In the genomic region with DNA sequence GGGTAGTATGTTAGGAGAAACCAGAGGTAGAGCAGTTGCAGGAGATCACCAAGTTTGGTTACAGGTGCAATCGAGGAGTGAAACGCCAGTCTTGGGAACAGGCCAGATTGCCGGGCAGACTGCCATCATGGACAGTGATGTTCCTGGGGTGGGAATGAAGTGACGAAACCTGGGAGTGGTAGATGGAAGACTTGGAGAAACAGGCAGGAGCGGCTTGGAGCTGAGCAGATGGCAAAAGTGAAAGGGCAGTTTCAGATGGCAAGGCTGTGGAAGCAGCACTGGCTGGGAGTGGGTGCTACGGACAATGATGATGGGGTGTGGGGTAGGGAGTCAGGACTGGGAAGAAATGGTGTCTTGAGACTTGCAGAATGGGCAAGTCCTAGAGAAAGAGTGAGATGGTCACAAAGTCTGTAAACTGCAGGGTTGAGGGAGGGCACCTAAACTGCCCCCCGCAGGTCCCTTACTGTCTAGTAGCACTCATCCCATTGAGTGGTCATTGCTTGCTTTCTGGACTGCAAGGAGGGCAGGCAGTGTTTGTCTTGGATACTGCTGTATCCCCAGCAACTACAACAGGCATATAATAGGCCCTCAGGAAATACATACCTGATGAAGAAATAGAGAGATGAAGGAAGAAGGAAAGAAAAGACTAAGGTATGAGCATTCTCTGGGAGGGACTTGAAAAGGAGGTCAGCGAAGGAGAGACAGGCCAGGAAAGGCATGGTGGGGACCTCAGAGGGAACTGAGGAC, we compare ENCODE assay signal across 12 cellular contexts. TPM values are rescaled to one million over a fixed set of nuclear protein-coding genes. Genes with fewer than 3 reads are reported as not detected.
DNase-seq lines count a peak whose midpoint lies in the region; ATAC-seq, FAIRE-seq and TF ChIP-seq lines count a peak whose summit lies in the region.
"Had no signal": no experiment of that assay in that cellular context is flagged by ENCODE, and none has a peak within 500 bp of the region (broad histone marks: within the 10 kb centered on the region; RNA-seq: fewer than 3 reads in every experiment).

No MANE protein-coding gene starts in this region.

- intact Hi-C loops in heart right ventricle (cut with DNase I) = no loop called here
- intact Hi-C loops in activated T-helper 1 cell treated with anti-CD3 and anti-CD28 coated beads, Interleukin-12 subunit alpha, Interleukin-12 subunit beta, Interleukin-2, Interleukin-4 antibody, amounts not matched to agents 30 ng/mL and 10 ng/mL and 1 ng/mL, durations not matched to agents 14 hours and 24 hours and 36 hours (cut with micrococcal nuclease) = no loop called here

- no peak overlapping the region for H3K4me3 Mint-ChIP-seq in activated T-helper 1 cell treated with anti-CD3 and anti-CD28 coated beads, Interleukin-12 subunit alpha, Interleukin-12 subunit beta, Interleukin-2, Interleukin-4 antibody, amounts not matched to agents 30 ng/mL and 10 ng/mL and 1 ng/mL, durations not matched to agents 14 hours and 24 hours and 36 hours
- H3K4me3 Mint-ChIP-seq: T-helper 1 cell treated with Interleukin-12 subunit alpha and Interleukin-12 subunit beta and Interleukin-4 antibody, amounts not matched to agents 30 μg/mL and 1 μg/mL, for 36 hours had no signal

- no peaks in the 10 kb centered on the region for H3K9me3 Mint-ChIP-seq in activated T-helper 1 cell treated with anti-CD3 and anti-CD28 coated beads, Interleukin-12 subunit alpha, Interleukin-12 subunit beta, Interleukin-2, Interleukin-4 antibody, amounts not matched to agents 30 ng/mL and 10 ng/mL and 1 ng/mL, durations not matched to agents 14 hours and 24 hours and 36 hours
- H3K9me3 Mint-ChIP-seq: T-helper 1 cell treated with Interleukin-12 subunit alpha and Interleukin-12 subunit beta and Interleukin-4 antibody, amounts not matched to agents 30 μg/mL and 1 μg/mL, for 36 hours had no signal

- H3K4me1 ChIP-seq in GM23248 (ENCODE audit: insufficient read depth) = peaks cover 15% of the 10 kb centered on the region
- H3K4me1 ChIP-seq in heart right ventricle = peaks cover 0 to 9% (median 0%) of the 10 kb centered on the region in 9 donors

- H3K4me1 Mint-ChIP-seq in activated T-helper 1 cell treated with anti-CD3 and anti-CD28 coated beads, Interleukin-12 subunit alpha, Interleukin-12 subunit beta, Interleukin-2, Interleukin-4 antibody, amounts not matched to agents 30 ng/mL and 10 ng/mL and 1 ng/mL, durations not matched to agents 14 hours and 24 hours and 36 hours (ENCODE audit: low read depth) = no peaks in the 10 kb centered on the region

- 66 to 72% methylated on average over 7 to 8 of the region's 8 CpGs for WGBS in GM23248 (ENCODE audit: low coverage in 1 of 2, low lambda C conversion rate in 2 of 2, missing lambda C conversion rate in 2 of 2), 2 experiments
- 49 to 53% methylated on average over 8 of the region's 8 CpGs for WGBS in heart right ventricle, 2 donors

- no peak overlapping the region for H3K4me3 ChIP-seq in GM23248
- no peak overlapping the region for H3K4me3 ChIP-seq in heart right ventricle
- no peak overlapping the region for H3K4me3 ChIP-seq in skeletal muscle cell (ENCODE audit: low read depth, low read length)
- H3K4me3 ChIP-seq: coronary artery had no signal

- H3K9me3 ChIP-seq in GM23248 (ENCODE audit: low read depth) = no peaks in the 10 kb centered on the region
- no peaks in the 10 kb centered on the region for H3K9me3 ChIP-seq in heart right ventricle

- POLR2A ChIA-PET in RWPE1 (lab: Yijun Ruan, JAX; ENCODE audit: low non-redundant PET) = interaction anchor here (0.6 kb wide), 1 partner anchor 31 kb away, joined by 4 read pairs; no protein-coding TSS in a partner anchor

- ATAC-seq in heart right ventricle = peak in 6 of 8 donors; percentile 38 to 77 (median 64)

- FAIRE-seq in RCC 7860 (lab: Jason Lieb, UNC) = no peak

- in situ Hi-C loops in GM23248 (cut with MboI) = no loop called here

- peaks cover 11% of the 10 kb centered on the region for H3F3A ChIP-seq in GM23248 (ENCODE audit: insufficient read depth)

- DNase-seq in GM23248 (no peak), RWPE1 (ENCODE audit: low spot score) (peak; percentile 38), heart right ventricle (peak; percentile 48 to 49), skeletal muscle cell (ENCODE audit: low read depth) (peak; percentile 2), globus pallidus (ENCODE audit: low spot score) (no peak), RCC 7860 (ENCODE audit: low spot score) (no peak)
- DNase-seq in stimulated activated CD4-positive, alpha-beta T cell treated with anti-CD3 and anti-CD28 coated beads, Interleukin-4, amount 100 ng/mL, for 24 hours = no peak
- DNase-seq in activated T-helper 1 cell treated with anti-CD3 and anti-CD28 coated beads, Interleukin-12 subunit alpha, Interleukin-12 subunit beta, Interleukin-2, Interleukin-4 antibody, amounts not matched to agents 30 ng/mL and 10 ng/mL and 1 ng/mL, durations not matched to agents 14 hours and 24 hours and 36 hours (ENCODE audit: low spot score) = no peak
- DNase-seq: GF-D8, NCI-H524 had no signal

- no peaks in the 10 kb centered on the region for H3K27me3 Mint-ChIP-seq in activated T-helper 1 cell treated with anti-CD3 and anti-CD28 coated beads, Interleukin-12 subunit alpha, Interleukin-12 subunit beta, Interleukin-2, Interleukin-4 antibody, amounts not matched to agents 30 ng/mL and 10 ng/mL and 1 ng/mL, durations not matched to agents 14 hours and 24 hours and 36 hours (ENCODE audit: insufficient read depth)

- peak overlapping the region; percentile 16 for H3K4me2 ChIP-seq in GM23248 (ENCODE audit: unreplicated experiment)

- TF ChIP-seq CTCF in RWPE1 (conservative IDR thresholded peaks at IDR 0.05; ENCODE audit: low read depth) = no peak
- TF ChIP-seq CTCF in heart right ventricle (IDR thresholded peaks at IDR 0.05) = no peak

- no peaks in the 10 kb centered on the region for H3K79me2 ChIP-seq in GM23248 (ENCODE audit: insufficient read depth)

- no peak overlapping the region for H2AFZ ChIP-seq in GM23248

- H3K27me3 ChIP-seq in GM23248 (replicated peaks; ENCODE audit: insufficient read depth) (no peaks in the 10 kb centered on the region), heart right ventricle (no peaks in the 10 kb centered on the region)

- no peak overlapping the region for H3K27ac Mint-ChIP-seq in activated T-helper 1 cell treated with anti-CD3 and anti-CD28 coated beads, Interleukin-12 subunit alpha, Interleukin-12 subunit beta, Interleukin-2, Interleukin-4 antibody, amounts not matched to agents 30 ng/mL and 10 ng/mL and 1 ng/mL, durations not matched to agents 14 hours and 24 hours and 36 hours
- H3K27ac Mint-ChIP-seq: T-helper 1 cell treated with Interleukin-12 subunit alpha and Interleukin-12 subunit beta and Interleukin-4 antibody, amounts not matched to agents 30 μg/mL and 1 μg/mL, for 36 hours had no signal

- 0 out of 2 replicates have a peak, but pooled peaks cover 3% of the 10 kb centered on the region for H3K36me3 ChIP-seq in GM23248 (ENCODE audit: low read depth)
- H3K36me3 ChIP-seq in heart right ventricle = peaks cover 0 to 31% (median 0%) of the 10 kb centered on the region in 9 donors

- peak overlapping the region; percentile 42; the same call in 1 of the 2 replicates for H3K9ac ChIP-seq in GM23248

- no peaks in the 10 kb centered on the region; the same call in 1 of the 2 replicates for H4K20me1 ChIP-seq in GM23248 (ENCODE audit: insufficient read depth)

- CTCF ChIA-PET in RWPE1 (lab: Yijun Ruan, JAX) = no interaction called here

- H3K9me2 ChIP-seq in GM23248 (ENCODE audit: insufficient read depth) = no peaks in the 10 kb centered on the region

- peaks cover 12% of the 10 kb centered on the region for H3K36me3 Mint-ChIP-seq in activated T-helper 1 cell treated with anti-CD3 and anti-CD28 coated beads, Interleukin-12 subunit alpha, Interleukin-12 subunit beta, Interleukin-2, Interleukin-4 antibody, amounts not matched to agents 30 ng/mL and 10 ng/mL and 1 ng/mL, durations not matched to agents 14 hours and 24 hours and 36 hours (ENCODE audit: low read depth)

- peak overlapping the region; percentile 69 for H3K27ac ChIP-seq in GM23248
- peak overlapping the region; percentile 69 for H3K27ac ChIP-seq in RWPE1
- no peak overlapping the region for H3K27ac ChIP-seq in heart right ventricle
- H3K27ac ChIP-seq: coronary artery had no signal

RNA-seq across cellular contexts. Expression of a gene that starts 29.5 kb away (rescaled TPM):
- total RNA-seq in GM23248 (2014; rRNA removed; shearing (Covaris generic)) = 12.0 and 19.2 TPM in 2 replicates
- polyA plus RNA-seq in GM23248 (2016; fragmentation: Nextera tagmentation; extraction: Ambion mirVana) (4.7 and 6.8 TPM in 2 replicates), heart right ventricle (1 to 10 TPM; 2.9 to 5.9 TPM)
- 10 to 100 TPM; 12.0 to 23.7 (median 18.0) TPM for total RNA-seq in heart right ventricle
- total RNA-seq in activated T-helper 1 cell treated with anti-CD3 and anti-CD28 coated beads, Interleukin-12 subunit alpha, Interleukin-12 subunit beta, Interleukin-2, Interleukin-4 antibody, amounts not matched to agents 30 ng/mL and 10 ng/mL and 1 ng/mL, durations not matched to agents 14 hours and 24 hours and 36 hours = 17.8 and 18.6 TPM in 2 replicates

Comparison
In these comparisons a context has a peak if more than half of its experiments do, and no peak if none do; other contexts are left out.
1. DNase-seq: peak in RWPE1 (single experiment), heart right ventricle (2 of 2) and skeletal muscle cell (single experiment); none in GM23248 (single experiment), stimulated activated CD4-positive, alpha-beta T cell treated with anti-CD3 and anti-CD28 coated beads, Interleukin-4, amount 100 ng/mL, for 24 hours (single experiment), activated T-helper 1 cell treated with anti-CD3 and anti-CD28 coated beads, Interleukin-12 subunit alpha, Interleukin-12 subunit beta, Interleukin-2, Interleukin-4 antibody, amounts not matched to agents 30 ng/mL and 10 ng/mL and 1 ng/mL, durations not matched to agents 14 hours and 24 hours and 36 hours (single experiment), globus pallidus (single experiment) and RCC 7860 (single experiment).
2. H3K27ac ChIP-seq: peak in GM23248 (single experiment) and RWPE1 (single experiment); none in heart right ventricle (0 of 10).